Comparison of ENCODE assay signal across 14 cellular contexts in the genomic region with DNA sequence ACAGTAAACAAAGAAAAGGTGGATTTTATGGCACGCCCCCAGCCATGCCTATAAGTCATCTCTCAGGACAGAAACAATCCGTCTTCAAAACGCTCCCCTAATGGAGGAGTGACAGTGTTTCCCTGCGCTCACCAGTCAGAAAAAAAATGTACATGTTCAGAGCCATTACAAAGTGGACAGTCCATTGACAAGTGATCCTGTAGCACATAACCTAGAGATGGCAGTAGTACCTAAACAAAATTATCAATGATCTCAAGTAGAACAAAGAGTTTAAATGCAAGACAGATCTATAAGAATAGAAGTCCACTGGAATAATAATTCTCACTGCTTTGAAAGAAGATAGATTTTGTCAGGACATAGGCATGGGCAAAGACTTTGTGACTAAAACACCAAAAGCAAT.
"Had no signal": no experiment of that assay in that cellular context is flagged by ENCODE, and none has a peak within 500 bp of the region (broad histone marks: within the 10 kb centered on the region; RNA-seq: fewer than 3 reads in every experiment).

No MANE protein-coding gene starts in this region.

- H3K9ac ChIP-seq: parathyroid adenoma had no signal

- H3K9me3 ChIP-seq: tibial artery, uterus had no signal

- H3K4me3 ChIP-seq: skin epidermis, tibial artery, uterus had no signal

- H3K27ac ChIP-seq: parathyroid adenoma, skin epidermis, tibial artery, uterus had no signal

- H3K79me2 ChIP-seq: parathyroid adenoma had no signal

- H3K27me3 ChIP-seq: tibial artery, uterus had no signal

- H3K4me1 ChIP-seq: parathyroid adenoma, tibial artery, uterus had no signal

- H2AFZ ChIP-seq: parathyroid adenoma had no signal

- DNase-seq: activated CD4-positive, alpha-beta T cell treated with anti-CD3 and anti-CD28 coated beads for 36 hours; activated naive CD4-positive, alpha-beta T cell treated with anti-CD3 and anti-CD28 coated beads, Interleukin-2, amount 10 ng/mL, durations not matched to agents 7 days and 5 days; central memory CD4-positive, alpha-beta T cell; effector memory CD8-positive, alpha-beta T cell; erythroblast; foreskin melanocyte; head of caudate nucleus; mammary epithelial cell; naive thymus-derived CD4-positive, alpha-beta T cell; stimulated activated CD4-positive, alpha-beta T cell treated with anti-CD3 and anti-CD28 coated beads, Interleukin-4, amount 100 ng/mL, for 4 hours; tibial artery; uterus had no signal

- H3K36me3 ChIP-seq: tibial artery, uterus had no signal
